In the genomic region with DNA sequence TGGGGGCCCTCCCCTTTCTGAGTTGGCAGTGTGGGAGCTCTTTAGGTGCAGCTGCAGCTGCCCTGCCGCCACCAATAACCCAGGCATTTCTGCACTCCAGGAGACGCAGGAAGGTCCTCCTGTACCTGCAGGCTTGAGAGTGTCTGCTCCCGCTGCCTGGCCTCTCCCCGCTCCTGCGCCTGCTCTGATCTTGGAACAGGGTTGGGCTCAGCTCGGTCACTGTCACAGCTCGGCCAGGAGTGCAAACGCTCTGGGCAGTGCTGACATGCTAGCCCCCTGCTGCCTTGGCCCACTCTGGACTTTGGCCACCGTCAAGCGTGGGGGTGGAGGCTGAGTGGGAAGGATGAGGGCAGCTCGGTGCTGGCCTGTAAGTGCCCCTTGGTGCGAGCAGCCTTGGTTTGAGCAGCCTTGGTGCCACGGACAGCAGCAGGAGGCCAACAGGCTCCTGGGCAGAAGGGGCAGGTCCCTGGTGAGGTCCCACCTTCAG, we compare ENCODE assay signal across 1 cellular context.
TF ChIP-seq lines count a peak whose summit lies in the region.

No MANE protein-coding gene starts in this region.

TF ChIP-seq in HepG2, 621 proteins besides CTCF, POLR2A, EP300 and RAD21 (continued from another document and continues in another):
- TF ChIP-seq TBX2 (CRISPR knock-in tag; IDR thresholded peaks at IDR 0.05; ENCODE audit: borderline replicate concordance): 0 out of 2 replicates have a peak, but pooled peaks have one; percentile 47
- TF ChIP-seq REXO4 (CRISPR knock-in tag; IDR thresholded peaks at IDR 0.05; ENCODE audit: borderline replicate concordance): no peak
- TF ChIP-seq TAF1 (CRISPR knock-in tag; IDR thresholded peaks at IDR 0.05): no peak
- no peak; the same call in 1 of the 2 replicates for TF ChIP-seq BORCS8-MEF2B (CRISPR knock-in tag; IDR thresholded peaks at IDR 0.05)
- TF ChIP-seq ZNF432 (CRISPR knock-in tag; IDR thresholded peaks at IDR 0.05; ENCODE audit: borderline replicate concordance): no peak
- TF ChIP-seq, protein P1, sequence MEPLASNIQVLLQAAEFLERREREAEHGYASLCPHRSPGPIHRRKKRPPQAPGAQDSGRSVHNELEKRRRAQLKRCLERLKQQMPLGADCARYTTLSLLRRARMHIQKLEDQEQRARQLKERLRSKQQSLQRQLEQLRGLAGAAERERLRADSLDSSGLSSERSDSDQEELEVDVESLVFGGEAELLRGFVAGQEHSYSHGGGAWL (CRISPR knock-in tag; IDR thresholded peaks at IDR 0.05): no peak
- TF ChIP-seq ZSCAN22 (CRISPR knock-in tag; IDR thresholded peaks at IDR 0.05): no peak
- no peak for TF ChIP-seq ZSCAN12 (CRISPR knock-in tag; IDR thresholded peaks at IDR 0.05)
- no peak for TF ChIP-seq FOXP1 (IDR thresholded peaks at IDR 0.05)
- TF ChIP-seq FOXP1 (CRISPR knock-in tag; IDR thresholded peaks at IDR 0.05): no peak
- TF ChIP-seq, protein P2, sequence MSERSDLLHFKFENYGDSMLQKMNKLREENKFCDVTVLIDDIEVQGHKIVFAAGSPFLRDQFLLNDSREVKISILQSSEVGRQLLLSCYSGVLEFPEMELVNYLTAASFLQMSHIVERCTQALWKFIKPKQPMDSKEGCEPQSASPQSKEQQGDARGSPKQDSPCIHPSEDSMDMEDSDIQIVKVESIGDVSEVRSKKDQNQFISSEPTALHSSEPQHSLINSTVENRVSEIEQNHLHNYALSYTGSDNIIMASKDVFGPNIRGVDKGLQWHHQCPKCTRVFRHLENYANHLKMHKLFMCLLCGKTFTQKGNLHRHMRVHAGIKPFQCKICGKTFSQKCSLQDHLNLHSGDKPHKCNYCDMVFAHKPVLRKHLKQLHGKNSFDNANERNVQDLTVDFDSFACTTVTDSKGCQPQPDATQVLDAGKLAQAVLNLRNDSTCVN (CRISPR knock-in tag; IDR thresholded peaks at IDR 0.05; ENCODE audit: borderline replicate concordance): no peak
- TF ChIP-seq, protein P3, sequence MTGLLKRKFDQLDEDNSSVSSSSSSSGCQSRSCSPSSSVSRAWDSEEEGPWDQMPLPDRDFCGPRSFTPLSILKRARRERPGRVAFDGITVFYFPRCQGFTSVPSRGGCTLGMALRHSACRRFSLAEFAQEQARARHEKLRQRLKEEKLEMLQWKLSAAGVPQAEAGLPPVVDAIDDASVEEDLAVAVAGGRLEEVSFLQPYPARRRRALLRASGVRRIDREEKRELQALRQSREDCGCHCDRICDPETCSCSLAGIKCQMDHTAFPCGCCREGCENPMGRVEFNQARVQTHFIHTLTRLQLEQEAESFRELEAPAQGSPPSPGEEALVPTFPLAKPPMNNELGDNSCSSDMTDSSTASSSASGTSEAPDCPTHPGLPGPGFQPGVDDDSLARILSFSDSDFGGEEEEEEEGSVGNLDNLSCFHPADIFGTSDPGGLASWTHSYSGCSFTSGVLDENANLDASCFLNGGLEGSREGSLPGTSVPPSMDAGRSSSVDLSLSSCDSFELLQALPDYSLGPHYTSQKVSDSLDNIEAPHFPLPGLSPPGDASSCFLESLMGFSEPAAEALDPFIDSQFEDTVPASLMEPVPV (CRISPR knock-in tag; IDR thresholded peaks at IDR 0.05): no peak
- TF ChIP-seq SIX1 (CRISPR knock-in tag; IDR thresholded peaks at IDR 0.05; ENCODE audit: borderline replicate concordance): no peak
- TF ChIP-seq PHF21A (CRISPR knock-in tag; IDR thresholded peaks at IDR 0.05): no peak
- TF ChIP-seq ZNF274 (CRISPR knock-in tag; IDR thresholded peaks at IDR 0.05): peak; percentile 76; the same call in 1 of the 2 replicates
- TF ChIP-seq ZNF563 (CRISPR knock-in tag; IDR thresholded peaks at IDR 0.05): no peak; the same call in 1 of the 2 replicates
- peak; percentile 26; the same call in 1 of the 2 replicates for TF ChIP-seq HIVEP1 (CRISPR knock-in tag; IDR thresholded peaks at IDR 0.05)
- TF ChIP-seq NR2F2 (IDR thresholded peaks at IDR 0.05; ENCODE audit: borderline replicate concordance, low read depth): no peak
- no peak for TF ChIP-seq POLR2G (IDR thresholded peaks at IDR 0.05; ENCODE audit: low read depth, low read length)
- TF ChIP-seq ZNF841 (CRISPR knock-in tag; IDR thresholded peaks at IDR 0.05; ENCODE audit: borderline replicate concordance): no peak
- TF ChIP-seq, protein P4, sequence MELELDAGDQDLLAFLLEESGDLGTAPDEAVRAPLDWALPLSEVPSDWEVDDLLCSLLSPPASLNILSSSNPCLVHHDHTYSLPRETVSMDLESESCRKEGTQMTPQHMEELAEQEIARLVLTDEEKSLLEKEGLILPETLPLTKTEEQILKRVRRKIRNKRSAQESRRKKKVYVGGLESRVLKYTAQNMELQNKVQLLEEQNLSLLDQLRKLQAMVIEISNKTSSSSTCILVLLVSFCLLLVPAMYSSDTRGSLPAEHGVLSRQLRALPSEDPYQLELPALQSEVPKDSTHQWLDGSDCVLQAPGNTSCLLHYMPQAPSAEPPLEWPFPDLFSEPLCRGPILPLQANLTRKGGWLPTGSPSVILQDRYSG (CRISPR knock-in tag; IDR thresholded peaks at IDR 0.05): no peak
- TF ChIP-seq, protein P5, sequence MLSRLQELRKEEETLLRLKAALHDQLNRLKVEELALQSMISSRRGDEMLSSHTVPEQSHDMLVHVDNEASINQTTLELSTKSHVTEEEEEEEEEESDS (CRISPR knock-in tag; IDR thresholded peaks at IDR 0.05; ENCODE audit: borderline replicate concordance): no peak
- TF ChIP-seq YEATS2 (CRISPR knock-in tag; IDR thresholded peaks at IDR 0.05; ENCODE audit: borderline replicate concordance): no peak
- no peak for TF ChIP-seq FOXK1 (CRISPR knock-in tag; IDR thresholded peaks at IDR 0.05; ENCODE audit: borderline replicate concordance, low read depth)
- TF ChIP-seq, protein P6, sequence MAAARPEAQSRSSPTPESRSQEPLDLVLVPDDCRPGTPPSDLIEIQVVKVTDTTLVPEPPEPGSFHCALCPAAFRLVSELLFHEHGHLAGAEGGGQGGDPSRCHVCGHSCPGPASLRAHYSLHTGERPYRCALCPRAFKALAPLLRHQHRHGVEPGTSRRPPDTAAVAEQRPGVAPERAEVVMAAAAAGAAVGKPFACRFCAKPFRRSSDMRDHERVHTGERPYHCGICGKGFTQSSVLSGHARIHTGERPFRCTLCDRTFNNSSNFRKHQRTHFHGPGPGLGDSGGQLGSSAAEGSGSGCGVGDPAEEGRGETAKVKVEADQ (CRISPR knock-in tag; IDR thresholded peaks at IDR 0.05; ENCODE audit: borderline replicate concordance): 0 out of 2 replicates have a peak, but pooled peaks have one; percentile 51
- 0 out of 2 replicates have a peak, but pooled peaks have one; percentile 35 for TF ChIP-seq ZNF790 (CRISPR knock-in tag; IDR thresholded peaks at IDR 0.05; ENCODE audit: borderline replicate concordance)
- no peak for TF ChIP-seq ZNF569 (CRISPR knock-in tag; IDR thresholded peaks at IDR 0.05; ENCODE audit: borderline replicate concordance)
- TF ChIP-seq ZNF225 (CRISPR knock-in tag; IDR thresholded peaks at IDR 0.05): peak; percentile 68; the same call in 1 of the 2 replicates
- no peak for TF ChIP-seq SETDB1 (CRISPR knock-in tag; IDR thresholded peaks at IDR 0.05; ENCODE audit: borderline replicate concordance)
- no peak for TF ChIP-seq TBX3 (IDR thresholded peaks at IDR 0.05; ENCODE audit: borderline replicate concordance)
- no peak for TF ChIP-seq TBL1XR1 (IDR thresholded peaks at IDR 0.05; ENCODE audit: borderline replicate concordance, low read length, partially characterized antibody)
- TF ChIP-seq HMGA1 (CRISPR knock-in tag; conservative IDR thresholded peaks at IDR 0.05): no peak
- no peak for TF ChIP-seq ZNF788 (CRISPR knock-in tag; IDR thresholded peaks at IDR 0.05; ENCODE audit: borderline replicate concordance)
- TF ChIP-seq SMARCC2 (IDR thresholded peaks at IDR 0.05): no peak
- TF ChIP-seq ADNP (CRISPR knock-in tag; IDR thresholded peaks at IDR 0.05): no peak
- TF ChIP-seq, protein P7, sequence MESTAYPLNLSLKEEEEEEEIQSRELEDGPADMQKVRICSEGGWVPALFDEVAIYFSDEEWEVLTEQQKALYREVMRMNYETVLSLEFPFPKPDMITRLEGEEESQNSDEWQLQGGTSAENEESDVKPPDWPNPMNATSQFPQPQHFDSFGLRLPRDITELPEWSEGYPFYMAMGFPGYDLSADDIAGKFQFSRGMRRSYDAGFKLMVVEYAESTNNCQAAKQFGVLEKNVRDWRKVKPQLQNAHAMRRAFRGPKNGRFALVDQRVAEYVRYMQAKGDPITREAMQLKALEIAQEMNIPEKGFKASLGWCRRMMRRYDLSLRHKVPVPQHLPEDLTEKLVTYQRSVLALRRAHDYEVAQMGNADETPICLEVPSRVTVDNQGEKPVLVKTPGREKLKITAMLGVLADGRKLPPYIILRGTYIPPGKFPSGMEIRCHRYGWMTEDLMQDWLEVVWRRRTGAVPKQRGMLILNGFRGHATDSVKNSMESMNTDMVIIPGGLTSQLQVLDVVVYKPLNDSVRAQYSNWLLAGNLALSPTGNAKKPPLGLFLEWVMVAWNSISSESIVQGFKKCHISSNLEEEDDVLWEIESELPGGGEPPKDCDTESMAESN (CRISPR knock-in tag; conservative IDR thresholded peaks at IDR 0.05): peak; percentile 50; the same call in 1 of the 2 replicates
- no peak for TF ChIP-seq HMG20B (CRISPR knock-in tag; conservative IDR thresholded peaks at IDR 0.05)
- TF ChIP-seq, protein P8, sequence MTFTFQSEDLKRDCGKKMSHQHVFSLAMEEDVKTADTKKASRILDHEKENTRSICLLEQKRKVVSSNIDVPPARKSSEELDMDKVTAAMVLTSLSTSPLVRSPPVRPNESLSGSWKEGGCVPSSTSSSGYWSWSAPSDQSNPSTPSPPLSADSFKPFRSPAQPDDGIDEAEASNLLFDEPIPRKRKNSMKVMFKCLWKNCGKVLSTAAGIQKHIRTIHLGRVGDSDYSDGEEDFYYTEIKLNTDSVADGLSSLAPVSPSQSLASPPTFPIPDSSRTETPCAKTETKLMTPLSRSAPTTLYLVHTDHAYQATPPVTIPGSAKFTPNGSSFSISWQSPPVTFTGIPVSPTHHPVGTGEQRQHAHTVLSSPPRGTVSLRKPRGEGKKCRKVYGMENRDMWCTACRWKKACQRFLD (CRISPR knock-in tag; IDR thresholded peaks at IDR 0.05; ENCODE audit: borderline replicate concordance): no peak
- TF ChIP-seq, protein P9, sequence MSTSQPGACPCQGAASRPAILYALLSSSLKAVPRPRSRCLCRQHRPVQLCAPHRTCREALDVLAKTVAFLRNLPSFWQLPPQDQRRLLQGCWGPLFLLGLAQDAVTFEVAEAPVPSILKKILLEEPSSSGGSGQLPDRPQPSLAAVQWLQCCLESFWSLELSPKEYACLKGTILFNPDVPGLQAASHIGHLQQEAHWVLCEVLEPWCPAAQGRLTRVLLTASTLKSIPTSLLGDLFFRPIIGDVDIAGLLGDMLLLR (CRISPR knock-in tag; IDR thresholded peaks at IDR 0.05): no peak
- TF ChIP-seq PCBP1 (IDR thresholded peaks at IDR 0.05; ENCODE audit: borderline replicate concordance, low read depth, low read length): 0 out of 2 replicates have a peak, but pooled peaks have one; percentile 36
- TF ChIP-seq PRMT3 (CRISPR knock-in tag; IDR thresholded peaks at IDR 0.05; ENCODE audit: borderline replicate concordance, low read depth): no peak
- no peak for TF ChIP-seq TRIM24 (CRISPR knock-in tag; IDR thresholded peaks at IDR 0.05)
- peak; percentile 57; the same call in 1 of the 2 replicates for TF ChIP-seq ZNF713 (CRISPR knock-in tag; IDR thresholded peaks at IDR 0.05)
- TF ChIP-seq RFX5 (IDR thresholded peaks at IDR 0.05; ENCODE audit: low read depth, low read length): no peak
- no peak for TF ChIP-seq ZBTB20 (CRISPR knock-in tag; IDR thresholded peaks at IDR 0.05; ENCODE audit: borderline replicate concordance, low read depth)
- no peak for TF ChIP-seq TCF7 (IDR thresholded peaks at IDR 0.05; ENCODE audit: low read depth)
- TF ChIP-seq ZFP36L1 (CRISPR knock-in tag; IDR thresholded peaks at IDR 0.05): no peak
- TF ChIP-seq MAZ (IDR thresholded peaks at IDR 0.05; ENCODE audit: borderline replicate concordance, low read depth, low read length): no peak
- TF ChIP-seq MAZ (CRISPR knock-in tag; IDR thresholded peaks at IDR 0.05; ENCODE audit: low read depth): 0 out of 2 replicates have a peak, but pooled peaks have one; percentile 42
- no peak for TF ChIP-seq ZNF577 (CRISPR knock-in tag; IDR thresholded peaks at IDR 0.05; ENCODE audit: borderline replicate concordance, low read depth)
- TF ChIP-seq SIN3A (IDR thresholded peaks at IDR 0.05; ENCODE audit: borderline replicate concordance, low read depth, low read length): no peak
- no peak for TF ChIP-seq GZF1 (CRISPR knock-in tag; IDR thresholded peaks at IDR 0.05)
- TF ChIP-seq ZNF629 (CRISPR knock-in tag; conservative IDR thresholded peaks at IDR 0.05): no peak
- no peak for TF ChIP-seq FOSL2 (CRISPR knock-in tag; IDR thresholded peaks at IDR 0.05)
- no peak for TF ChIP-seq TEAD2 (CRISPR knock-in tag; IDR thresholded peaks at IDR 0.05)
- no peak for TF ChIP-seq NFKB2 (CRISPR knock-in tag; IDR thresholded peaks at IDR 0.05; ENCODE audit: borderline replicate concordance)
- peak; percentile 9 for TF ChIP-seq XRCC5 (optimal IDR thresholded peaks at IDR 0.05; ENCODE audit: low read length)
- no peak for TF ChIP-seq ZNF792 (CRISPR knock-in tag; IDR thresholded peaks at IDR 0.05)
- no peak for TF ChIP-seq ZNF441 (CRISPR knock-in tag; IDR thresholded peaks at IDR 0.05; ENCODE audit: borderline replicate concordance)
- no peak for TF ChIP-seq MATR3 (CRISPR knock-in tag; IDR thresholded peaks at IDR 0.05)
- TF ChIP-seq ZKSCAN5 (CRISPR knock-in tag; IDR thresholded peaks at IDR 0.05): no peak
- TF ChIP-seq CAMTA2 (CRISPR knock-in tag; IDR thresholded peaks at IDR 0.05; ENCODE audit: borderline replicate concordance): no peak
- TF ChIP-seq MYC (CRISPR knock-in tag; IDR thresholded peaks at IDR 0.05; ENCODE audit: borderline replicate concordance): peak; percentile 55; the same call in 1 of the 2 replicates
- no peak for TF ChIP-seq SMYD3 (CRISPR knock-in tag; IDR thresholded peaks at IDR 0.05)
- no peak for TF ChIP-seq ZNF703 (CRISPR knock-in tag; IDR thresholded peaks at IDR 0.05; ENCODE audit: borderline replicate concordance)
- TF ChIP-seq ZNF614 (CRISPR knock-in tag; IDR thresholded peaks at IDR 0.05; ENCODE audit: borderline replicate concordance): no peak
- TF ChIP-seq, protein P10, sequence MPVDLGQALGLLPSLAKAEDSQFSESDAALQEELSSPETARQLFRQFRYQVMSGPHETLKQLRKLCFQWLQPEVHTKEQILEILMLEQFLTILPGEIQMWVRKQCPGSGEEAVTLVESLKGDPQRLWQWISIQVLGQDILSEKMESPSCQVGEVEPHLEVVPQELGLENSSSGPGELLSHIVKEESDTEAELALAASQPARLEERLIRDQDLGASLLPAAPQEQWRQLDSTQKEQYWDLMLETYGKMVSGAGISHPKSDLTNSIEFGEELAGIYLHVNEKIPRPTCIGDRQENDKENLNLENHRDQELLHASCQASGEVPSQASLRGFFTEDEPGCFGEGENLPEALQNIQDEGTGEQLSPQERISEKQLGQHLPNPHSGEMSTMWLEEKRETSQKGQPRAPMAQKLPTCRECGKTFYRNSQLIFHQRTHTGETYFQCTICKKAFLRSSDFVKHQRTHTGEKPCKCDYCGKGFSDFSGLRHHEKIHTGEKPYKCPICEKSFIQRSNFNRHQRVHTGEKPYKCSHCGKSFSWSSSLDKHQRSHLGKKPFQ (CRISPR knock-in tag; IDR thresholded peaks at IDR 0.05; ENCODE audit: insufficient replicate concordance): no peak
- TF ChIP-seq ZNF205 (CRISPR knock-in tag; IDR thresholded peaks at IDR 0.05): peak; percentile 75; the same call in 1 of the 2 replicates
- no peak for TF ChIP-seq ETV5 (CRISPR knock-in tag; IDR thresholded peaks at IDR 0.05; ENCODE audit: borderline replicate concordance)
- TF ChIP-seq MXD4 (CRISPR knock-in tag; IDR thresholded peaks at IDR 0.05): no peak
- TF ChIP-seq JDP2 (CRISPR knock-in tag; IDR thresholded peaks at IDR 0.05; ENCODE audit: borderline replicate concordance): no peak
